In genomic region chr2:193349642-193350041, GRCh38 we compare ENCODE assay signal across 30 cellular contexts.
"Had no signal": no experiment of that assay in that cellular context is flagged by ENCODE, and none has a peak within 500 bp of the region (broad histone marks: within the 10 kb centered on the region; RNA-seq: fewer than 3 reads in every experiment).

No MANE protein-coding gene starts in this region.

- H3K4me3 Mint-ChIP-seq: activated CD4-positive, alpha-beta memory T cell treated with anti-CD3 and anti-CD28 coated beads for 36 hours; activated CD8-positive, alpha-beta memory T cell treated with anti-CD3 and anti-CD28 coated beads, Interleukin-2, amount 10 ng/mL, durations not matched to agents 7 days and 5 days; brain had no signal

- H3K27ac Mint-ChIP-seq: activated CD4-positive, alpha-beta memory T cell treated with anti-CD3 and anti-CD28 coated beads for 36 hours; activated CD8-positive, alpha-beta memory T cell treated with anti-CD3 and anti-CD28 coated beads, Interleukin-2, amount 10 ng/mL, durations not matched to agents 7 days and 5 days; activated naive CD4-positive, alpha-beta T cell treated with anti-CD3 and anti-CD28 coated beads, Interleukin-2, amount 50 U/mL, for 72 hours; brain had no signal

- H3K36me3 ChIP-seq: adrenal gland, cardiac muscle cell, colonic mucosa, esophagus squamous epithelium, heart right ventricle, left lung, pancreas, prostate gland, transverse colon, uterus had no signal

- H3K4me1 ChIP-seq: adrenal gland, colonic mucosa, esophagus squamous epithelium, heart right ventricle, left lung, pancreas, prostate gland, testis, transverse colon, uterus had no signal

- ATAC-seq: activated CD8-positive, alpha-beta memory T cell treated with anti-CD3 and anti-CD28 coated beads, Interleukin-2, amount 10 ng/mL, durations not matched to agents 7 days and 5 days; heart right ventricle; left lung; pancreas had no signal

- H3K27me3 ChIP-seq: adrenal gland, cardiac muscle cell, colonic mucosa, esophagus squamous epithelium, heart right ventricle, left lung, pancreas, testis, transverse colon, uterus had no signal

- DNase-seq: activated CD4-positive, alpha-beta memory T cell treated with anti-CD3 and anti-CD28 coated beads for 36 hours; activated CD4-positive, alpha-beta T cell treated with anti-CD3 and anti-CD28 coated beads for 48 hours; activated CD4-positive, CD25-positive, alpha-beta regulatory T cell; activated CD8-positive, alpha-beta memory T cell treated with anti-CD3 and anti-CD28 coated beads, Interleukin-2, amount 10 ng/mL, durations not matched to agents 7 days and 5 days; activated naive CD4-positive, alpha-beta T cell; activated T-cell treated with anti-CD3 and anti-CD28 coated beads, Interleukin-2, amount 50 U/mL, for 48 hours; adrenal gland; aorta; cerebellar nuclear complex; colonic mucosa; effector CD8-positive, alpha-beta T cell; esophagus squamous epithelium; foreskin melanocyte; heart right ventricle; kidney glomerular epithelial cell; left lung; naive B cell; pancreas; retina; stimulated activated CD4-positive, alpha-beta T cell treated with anti-CD3 and anti-CD28 coated beads, Interleukin-15, amount 100 ng/mL, for 24 hours; stimulated activated CD4-positive, alpha-beta T cell treated with anti-CD3 and anti-CD28 coated beads, Interleukin-2, amount 100 ng/mL, for 24 hours; stimulated activated naive CD4-positive, alpha-beta T cell; testis; transverse colon; uterus had no signal

- H3K27ac ChIP-seq: adrenal gland, cardiac muscle cell, colonic mucosa, epithelial cell of prostate, esophagus squamous epithelium, heart right ventricle, left lung, pancreas, prostate gland, testis, transverse colon, uterus had no signal

- H3K27me3 Mint-ChIP-seq: activated CD4-positive, alpha-beta memory T cell treated with anti-CD3 and anti-CD28 coated beads for 36 hours; activated CD8-positive, alpha-beta memory T cell treated with anti-CD3 and anti-CD28 coated beads, Interleukin-2, amount 10 ng/mL, durations not matched to agents 7 days and 5 days; brain; naive B cell had no signal

- H3K36me3 Mint-ChIP-seq: activated CD4-positive, alpha-beta memory T cell treated with anti-CD3 and anti-CD28 coated beads for 36 hours; activated CD8-positive, alpha-beta memory T cell treated with anti-CD3 and anti-CD28 coated beads, Interleukin-2, amount 10 ng/mL, durations not matched to agents 7 days and 5 days; activated naive CD4-positive, alpha-beta T cell treated with anti-CD3 and anti-CD28 coated beads, Interleukin-2, amount 50 U/mL, for 72 hours; brain; naive B cell had no signal

- H3K9me3 ChIP-seq: adrenal gland, colonic mucosa, esophagus squamous epithelium, heart right ventricle, left lung, pancreas, prostate gland, testis, transverse colon, uterus had no signal

- H3K4me3 ChIP-seq: adrenal gland, cardiac muscle cell, colonic mucosa, esophagus squamous epithelium, heart right ventricle, left lung, pancreas, prostate gland, testis, transverse colon, uterus had no signal

- H3K9me3 Mint-ChIP-seq: activated CD4-positive, alpha-beta memory T cell treated with anti-CD3 and anti-CD28 coated beads for 36 hours; activated naive CD4-positive, alpha-beta T cell treated with anti-CD3 and anti-CD28 coated beads, Interleukin-2, amount 50 U/mL, for 72 hours; brain; naive B cell had no signal
